In the genomic region with DNA sequence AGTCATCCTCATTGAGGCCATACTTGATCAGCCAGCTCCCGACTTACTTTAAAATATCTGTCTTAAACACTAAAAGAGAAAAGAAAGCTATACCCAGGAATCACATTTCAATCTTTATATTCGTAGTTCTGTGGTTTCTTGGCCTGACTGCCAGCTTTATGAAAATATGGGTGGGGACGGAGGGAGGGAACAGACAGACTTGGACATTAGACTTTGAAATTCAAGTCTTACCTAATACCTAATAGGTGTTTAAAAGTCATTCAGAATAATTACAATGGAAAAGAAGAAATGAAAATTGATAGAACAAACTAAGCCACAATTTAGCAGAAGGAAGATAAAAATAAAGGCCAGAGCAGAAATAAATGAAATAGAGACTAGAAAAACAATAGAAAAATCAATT, we compare ENCODE assay signal across 33 cellular contexts.
"Had no signal": no experiment of that assay in that cellular context is flagged by ENCODE, and none has a peak within 500 bp of the region (broad histone marks: within the 10 kb centered on the region; RNA-seq: fewer than 3 reads in every experiment).

No MANE protein-coding gene starts in this region.

- H3K36me3 ChIP-seq: ascending aorta, cardiac muscle cell, WERI-Rb-1 had no signal

- H3K9me3 ChIP-seq: ascending aorta had no signal

- H3K4me1 ChIP-seq: ascending aorta had no signal

- DNase-seq: activated CD4-positive, alpha-beta memory T cell treated with anti-CD3 and anti-CD28 coated beads, Interleukin-2, amount 10 ng/mL, durations not matched to agents 7 days and 5 days; activated CD4-positive, alpha-beta T cell treated with anti-CD3 and anti-CD28 coated beads for 1 hour; activated CD4-positive, alpha-beta T cell treated with anti-CD3 and anti-CD28 coated beads for 36 hours; activated CD4-positive, alpha-beta T cell treated with anti-CD3 and anti-CD28 coated beads for 48 hours; activated CD4-positive, alpha-beta T cell treated with anti-CD3 and anti-CD28 coated beads, Interleukin-2, amount 10 ng/mL, durations not matched to agents 7 days and 5 days; activated CD4-positive, alpha-beta T cell treated with anti-CD3 and anti-CD28 coated beads, Interleukin-2, amount 50 U/mL, for 48 hours; activated CD4-positive, CD25-positive, alpha-beta regulatory T cell; activated CD8-positive, alpha-beta memory T cell treated with anti-CD3 and anti-CD28 coated beads for 24 hours; activated CD8-positive, alpha-beta memory T cell treated with anti-CD3 and anti-CD28 coated beads, Interleukin-2, amount 10 ng/mL, durations not matched to agents 7 days and 5 days; activated CD8-positive, alpha-beta memory T cell treated with anti-CD3 and anti-CD28 coated beads, Interleukin-2, amount 50 U/mL, for 48 hours; activated CD8-positive, alpha-beta T cell treated with anti-CD3 and anti-CD28 coated beads, Interleukin-2, amount 10 ng/mL, durations not matched to agents 7 days and 5 days; activated effector memory CD4-positive, alpha-beta T cell treated with Interleukin-2 at 50 U/mL for 16 hours; activated gamma-delta T cell; activated naive CD4-positive, alpha-beta T cell treated with anti-CD3 and anti-CD28 coated beads, Interleukin-2, amount 10 ng/mL, durations not matched to agents 7 days and 5 days; activated naive CD4-positive, alpha-beta T cell treated with Interleukin-2 at 50 U/mL for 16 hours; activated naive CD8-positive, alpha-beta T cell treated with anti-CD3 and anti-CD28 coated beads, Interleukin-2, amount 10 ng/mL, durations not matched to agents 7 days and 5 days; activated naive CD8-positive, alpha-beta T cell treated with anti-CD3 and anti-CD28 coated beads, Interleukin-2, amount 50 U/mL, for 24 hours; activated T-cell treated with anti-CD3 and anti-CD28 coated beads, Interleukin-2, amount 50 U/mL, for 24 hours; activated T-cell treated with anti-CD3 and anti-CD28 coated beads, Interleukin-2, amount 50 U/mL, for 48 hours; amygdala; anterior cingulate cortex; caudate nucleus; cerebellar nuclear complex; T-helper 1 cell; T-helper 2 cell; T-helper 9 cell; WERI-Rb-1 had no signal

- H3K4me3 ChIP-seq: ascending aorta, cardiac muscle cell had no signal

- ATAC-seq: activated CD4-positive, alpha-beta T cell treated with anti-CD3 and anti-CD28 coated beads for 36 hours; activated CD4-positive, CD25-positive, alpha-beta regulatory T cell treated with anti-CD3 and anti-CD28 coated beads, Interleukin-2, amount 50 U/mL, for 24 hours; activated CD8-positive, alpha-beta memory T cell treated with anti-CD3 and anti-CD28 coated beads, Interleukin-2, amount 10 ng/mL, durations not matched to agents 7 days and 5 days; activated CD8-positive, alpha-beta T cell treated with anti-CD3 and anti-CD28 coated beads, Interleukin-2, amount 10 ng/mL, durations not matched to agents 7 days and 5 days; activated naive CD8-positive, alpha-beta T cell treated with anti-CD3 and anti-CD28 coated beads, Interleukin-2, amount 50 U/mL, for 24 hours; WTC11 had no signal

- FAIRE-seq: bronchial epithelial cell, TTC549 had no signal

- H3K27me3 ChIP-seq: ascending aorta, cardiac muscle cell had no signal

- H3K27ac ChIP-seq: ascending aorta, cardiac muscle cell, WERI-Rb-1 had no signal
